28 cellular contexts compared by ENCODE assay signal in the genomic region with DNA sequence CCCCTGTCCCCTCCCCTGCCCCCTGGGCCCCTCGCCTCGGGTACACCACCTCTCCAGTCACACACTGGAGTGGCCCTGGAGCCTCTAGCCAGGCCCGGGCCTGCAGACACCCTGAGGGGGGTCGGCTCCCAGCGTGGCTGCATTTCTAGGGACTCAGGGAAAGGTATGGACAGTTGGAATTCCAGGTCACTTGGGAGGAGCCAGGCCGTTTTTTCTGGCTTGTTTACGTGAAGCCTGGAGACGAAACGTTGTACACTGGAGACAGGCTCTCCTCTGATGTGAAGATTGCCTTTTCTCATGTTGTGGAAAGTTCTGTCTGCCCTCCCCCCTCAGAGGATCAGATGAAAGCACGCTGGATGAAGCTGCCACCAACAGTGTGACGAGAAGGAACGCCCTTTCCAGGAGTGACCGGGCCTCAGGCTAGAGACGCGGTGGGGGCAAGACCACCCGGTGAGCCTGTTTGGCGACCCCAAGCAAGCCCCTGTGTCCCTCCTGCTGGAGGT. TPM values are rescaled to one million over a fixed set of nuclear protein-coding genes. Genes with fewer than 3 reads are reported as not detected.
DNase-seq lines count a peak whose midpoint lies in the region; ATAC-seq, FAIRE-seq and TF ChIP-seq lines count a peak whose summit lies in the region.
"Had no signal": no experiment of that assay in that cellular context is flagged by ENCODE, and none has a peak within 500 bp of the region (broad histone marks: within the 10 kb centered on the region; RNA-seq: fewer than 3 reads in every experiment).

No MANE protein-coding gene starts in this region.

- peak; percentile 16 to 41 for ATAC-seq in gastrocnemius medialis
- no peak for ATAC-seq in T-helper 17 cell
- ATAC-seq: heart left ventricle; left lobe of liver; natural killer cell treated with Interleukin-12 subunit alpha and Interleukin-12 subunit beta and Interleukin-15 and Interleukin-18, amount 100 ng/mL, for 72 hours; Panc1; stimulated activated naive CD8-positive, alpha-beta T cell treated with anti-CD3 and anti-CD28 coated beads, Interleukin-15, amount 100 ng/mL, for 72 hours; upper lobe of right lung had no signal

- H3K23me2 ChIP-seq in H1 (ENCODE audit: low read depth, low read length): 0 out of 2 replicates have a peak, but pooled peaks cover under 1% of the 10 kb centered on the region

- H3K79me2 ChIP-seq in Karpas-422 (ENCODE audit: low read length): peaks cover 9% of the 10 kb centered on the region
- peaks cover 0 to 4% of the 10 kb centered on the region in 2 experiments; a peak in 1 of 4 replicates for H3K79me2 ChIP-seq in H1 (ENCODE audit: control insufficient read depth in 1 of 2, insufficient read depth in 2 of 2, low read length in 2 of 2)

- no peaks in the 10 kb centered on the region for H4K20me1 ChIP-seq in Karpas-422 (ENCODE audit: insufficient read depth, low read depth, low read length)
- no peaks in the 10 kb centered on the region for H4K20me1 ChIP-seq in H1 (replicated peaks in 1 of 2; ENCODE audit: control insufficient read depth in 1 of 2, insufficient read depth in 2 of 2, low read length in 2 of 2)

- no peak for TF ChIP-seq EP300 in H1 (IDR thresholded peaks at IDR 0.05; ENCODE audit: borderline replicate concordance in 1 of 2, low read depth in 2 of 2, low read length in 2 of 2)
- TF ChIP-seq EP300 in sigmoid colon (IDR thresholded peaks at IDR 0.05): no peak

- 0 out of 2 replicates have a peak overlapping the region, but pooled peaks have one; percentile 35 for H2BK5ac ChIP-seq in H1 (ENCODE audit: low read depth, low read length)

- no peak overlapping the region for H3K9ac ChIP-seq in Karpas-422 (ENCODE audit: low read length)
- H3K9ac ChIP-seq in H1 (replicated peaks in 1 of 4; ENCODE audit: extremely low read depth in 1 of 4, low read depth in 3 of 4, low read length in 3 of 4): no peak overlapping the region; a peak in 1 of 7 replicates
- H3K9ac ChIP-seq: KMS-11 had no signal

- H2AFZ ChIP-seq in Karpas-422 (ENCODE audit: low read length): peak overlapping the region; percentile 36; the same call in 1 of the 2 replicates
- H2AFZ ChIP-seq in H1 (ENCODE audit: low read length): no peak overlapping the region

- H2AK5ac ChIP-seq in H1 (ENCODE audit: low read depth, low read length): no peak overlapping the region

- TF ChIP-seq POLR2A in H1 (IDR thresholded peaks at IDR 0.05; ENCODE audit: control extremely low read depth in 1 of 2, low read depth in 2 of 2, low read length in 2 of 2) (no peak), gastrocnemius medialis (IDR thresholded peaks at IDR 0.05) (peak in 1 of 2 donors; percentile 61), sigmoid colon (IDR thresholded peaks at IDR 0.05) (no peak)

- no peaks in the 10 kb centered on the region for H3K27me3 Mint-ChIP-seq in T-helper 17 cell
- H3K27me3 Mint-ChIP-seq: activated CD4-positive, alpha-beta memory T cell treated with anti-CD3 and anti-CD28 coated beads for 36 hours; natural killer cell treated with Interleukin-12 subunit alpha and Interleukin-12 subunit beta and Interleukin-15 and Interleukin-18, amount 100 ng/mL, for 72 hours; stimulated activated naive CD8-positive, alpha-beta T cell treated with anti-CD3 and anti-CD28 coated beads, Interleukin-15, amount 100 ng/mL, for 72 hours had no signal

- H3K36me3 ChIP-seq in Karpas-422 (ENCODE audit: insufficient read depth, low read length) (0 out of 2 replicates have a peak, but pooled peaks cover 2% of the 10 kb centered on the region), H1 (ENCODE audit: control insufficient read depth in 2 of 4, insufficient read depth in 4 of 4, low read length in 3 of 4) (peaks cover 0 to 10% (median 6%) of the 10 kb centered on the region in 4 experiments; a peak in 4 of 8 replicates), gastrocnemius medialis (peaks cover 0 to 6% of the 10 kb centered on the region in 2 donors), sigmoid colon (peaks cover 2 to 13% (median 9%) of the 10 kb centered on the region in 4 donors)
- H3K36me3 ChIP-seq: breast epithelium had no signal

- CTCF ChIA-PET in H1 (lab: Charles Lee; ENCODE audit: partially characterized antibody): interaction anchor here (0.6 to 2.4 kb wide), 3 partner anchors 30 to 475 kb away, joined by 3 to 11 read pairs (median 3); no protein-coding TSS in a partner anchor

- no peak for TF ChIP-seq RAD21 in H1 (IDR thresholded peaks at IDR 0.05 in 1 of 2, conservative IDR thresholded peaks at IDR 0.05 in 1 of 2; ENCODE audit: low read depth in 2 of 2, low read length in 2 of 2)

- H3K9me3 ChIP-seq in Karpas-422 (ENCODE audit: low read length): no peaks in the 10 kb centered on the region
- H3K9me3 ChIP-seq in H1 (ENCODE audit: insufficient read depth in 2 of 2, low read depth in 1 of 2, low read length in 1 of 2): no peaks in the 10 kb centered on the region
- no peaks in the 10 kb centered on the region for H3K9me3 ChIP-seq in gastrocnemius medialis
- H3K9me3 ChIP-seq in sigmoid colon: no peaks in the 10 kb centered on the region
- no peaks in the 10 kb centered on the region for H3K9me3 ChIP-seq in T-helper 17 cell (ENCODE audit: control insufficient read depth, low read length, poor library complexity, severe bottlenecking)
- H3K9me3 ChIP-seq: breast epithelium, HAP-1, heart left ventricle, SJSA1, upper lobe of right lung had no signal

- no peak overlapping the region for H2BK120ac ChIP-seq in H1 (replicated peaks; ENCODE audit: low read depth, low read length)

- in situ Hi-C loops in gastrocnemius medialis (cut with MboI; ENCODE audit: low sequenced_read_pairs in 4 of 4): no loop called here

- TF ChIP-seq CTCF in H1 (IDR thresholded peaks at IDR 0.05; ENCODE audit: control extremely low read depth in 1 of 3, insufficient read depth in 1 of 3, low read depth in 1 of 3, low read length in 3 of 3): no peak
- no peak for TF ChIP-seq CTCF in gastrocnemius medialis (IDR thresholded peaks at IDR 0.05 in 4 of 5, conservative IDR thresholded peaks at IDR 0.05 in 1 of 5)
- TF ChIP-seq CTCF in sigmoid colon (IDR thresholded peaks at IDR 0.05): no peak

- no peak for FAIRE-seq in H1 (lab: Jason Lieb, UNC)

- no peaks in the 10 kb centered on the region for H3K4me1 Mint-ChIP-seq in T-helper 17 cell

- 85% methylated on average over 15 of the region's 17 CpGs; no CpG with 5 or more reads in 1 of the 2 experiments for WGBS in H1 (ENCODE audit: extremely low coverage in 1 of 2, insufficient coverage in 1 of 2, insufficient read length in 1 of 2, insufficient replicate concordance in 2 of 2, low coverage in 1 of 2, low lambda C conversion rate in 2 of 2, missing lambda C conversion rate in 1 of 2), 2 experiments
- 58 to 67% methylated on average over 17 of the region's 17 CpGs for WGBS in sigmoid colon, 2 donors

- no peak overlapping the region for H3K4me3 Mint-ChIP-seq in T-helper 17 cell
- H3K4me3 Mint-ChIP-seq: activated CD4-positive, alpha-beta memory T cell treated with anti-CD3 and anti-CD28 coated beads for 36 hours; natural killer cell treated with Interleukin-12 subunit alpha and Interleukin-12 subunit beta and Interleukin-15 and Interleukin-18, amount 100 ng/mL, for 72 hours; stimulated activated naive CD8-positive, alpha-beta T cell treated with anti-CD3 and anti-CD28 coated beads, Interleukin-15, amount 100 ng/mL, for 72 hours had no signal

- H3K23ac ChIP-seq in H1 (ENCODE audit: insufficient read length): no peak overlapping the region

- H3K18ac ChIP-seq in H1 (ENCODE audit: extremely low read depth, low read length): no peak overlapping the region

- H3K4me1 ChIP-seq in Karpas-422 (ENCODE audit: low read length) (peaks cover 14% of the 10 kb centered on the region), H1 (replicated peaks in 1 of 4; ENCODE audit: control insufficient read depth in 3 of 4, insufficient read depth in 4 of 4, low read length in 3 of 4) (peaks cover 0 to 8% (median 4%) of the 10 kb centered on the region in 4 experiments; a peak in 5 of 7 replicates), gastrocnemius medialis (peaks cover 72 to 76% of the 10 kb centered on the region in 2 donors), sigmoid colon (peaks cover 0 to 5% (median 4%) of the 10 kb centered on the region in 4 donors)

- intact Hi-C loops in gastrocnemius medialis (cut with DNase I; ENCODE audit: low total_unique reads) (no loop called here), sigmoid colon (cut with DNase I) (no loop called here)

- no peak for DNase-seq in Karpas-422
- no peak for DNase-seq in H1 (ENCODE audit: low read depth in 1 of 2, low spot score in 2 of 2)
- DNase-seq in gastrocnemius medialis: peak; percentile 68 to 75
- DNase-seq in sigmoid colon: no peak
- no peak for DNase-seq in T-helper 17 cell
- DNase-seq: activated CD4-positive, alpha-beta memory T cell treated with anti-CD3 and anti-CD28 coated beads for 36 hours; activated CD4-positive, CD25-positive, alpha-beta regulatory T cell; activated gamma-delta T cell; activated T-cell treated with anti-CD3 and anti-CD28 coated beads for 4 hours; cortex of kidney; DMS79 treated with DMSO at 0.1 percent for 48 hours; heart left ventricle; NCI-H1105; NCI-H2029 treated with DMSO at 0.1 percent for 48 hours; NCI-H345; NCI-H82; stimulated activated CD4-positive, alpha-beta T cell treated with anti-CD3 and anti-CD28 coated beads, Interleukin-4, amount 100 ng/mL, for 4 hours; stimulated activated naive CD8-positive, alpha-beta T cell treated with anti-CD3 and anti-CD28 coated beads, Interleukin-15, amount 100 ng/mL, for 72 hours; upper lobe of right lung had no signal

- peaks cover 3% of the 10 kb centered on the region; the same call in 1 of the 2 replicates for H3K79me1 ChIP-seq in H1 (ENCODE audit: low read depth, low read length)

- no peak overlapping the region for H4K8ac ChIP-seq in H1 (ENCODE audit: extremely low read depth, insufficient read depth, low read length)

- no peak overlapping the region for H3K4me3 ChIP-seq in Karpas-422 (ENCODE audit: low read length)
- H3K4me3 ChIP-seq in H1 (ENCODE audit: extremely low read depth in 1 of 4, insufficient read depth in 2 of 4, low read depth in 3 of 4, low read length in 4 of 4): no peak overlapping the region
- H3K4me3 ChIP-seq in gastrocnemius medialis: peak overlapping the region in 2 of 4 donors; percentile 4 to 13
- H3K4me3 ChIP-seq in sigmoid colon: no peak overlapping the region
- H3K4me3 ChIP-seq: breast epithelium, HAP-1, heart left ventricle, SJSA1, upper lobe of right lung had no signal

- no peaks in the 10 kb centered on the region for H3K27me3 ChIP-seq in Karpas-422 (ENCODE audit: low read length)
- no peaks in the 10 kb centered on the region for H3K27me3 ChIP-seq in H1 (replicated peaks in 1 of 4; ENCODE audit: control insufficient read depth in 3 of 4, extremely low read depth in 1 of 4, insufficient read depth in 3 of 4, low read length in 3 of 4)
- no peaks in the 10 kb centered on the region for H3K27me3 ChIP-seq in gastrocnemius medialis
- H3K27me3 ChIP-seq in sigmoid colon: no peaks in the 10 kb centered on the region
- H3K27me3 ChIP-seq: breast epithelium, heart left ventricle, SJSA1, upper lobe of right lung had no signal

- no peak overlapping the region for H4K5ac ChIP-seq in H1 (ENCODE audit: insufficient read length, low read depth, low read length)

- no peak overlapping the region for H2BK20ac ChIP-seq in H1 (ENCODE audit: low read length)

- H2BK12ac ChIP-seq in H1 (ENCODE audit: low read depth, low read length): no peak overlapping the region

- no peak overlapping the region for H3K14ac ChIP-seq in H1 (ENCODE audit: insufficient read length)

- no peak overlapping the region for H3K56ac ChIP-seq in H1 (replicated peaks; ENCODE audit: insufficient read length, low read depth, low read length)

- no peak overlapping the region for H4K91ac ChIP-seq in H1 (replicated peaks; ENCODE audit: insufficient read length, low read length)

- H3K4me2 ChIP-seq in Karpas-422 (ENCODE audit: low read depth, low read length, poor library complexity, severe bottlenecking) (no peak overlapping the region), H1 (ENCODE audit: insufficient read depth in 1 of 2, low read depth in 2 of 2, low read length in 2 of 2) (no peak overlapping the region)
- H3K4me2 ChIP-seq: KMS-11 had no signal

- H3K36me3 Mint-ChIP-seq in T-helper 17 cell (ENCODE audit: low read depth): no peaks in the 10 kb centered on the region
- H3K36me3 Mint-ChIP-seq: natural killer cell treated with Interleukin-12 subunit alpha and Interleukin-12 subunit beta and Interleukin-15 and Interleukin-18, amount 100 ng/mL, for 72 hours had no signal

- POLR2A ChIA-PET in H1 (lab: Charles Lee; ENCODE audit: partially characterized antibody): interaction anchor here (0.8 to 1.7 kb wide), 5 partner anchors 11 to 33 kb away, joined by 3 to 6 read pairs (median 3); no protein-coding TSS in a partner anchor

- H3K27ac ChIP-seq in Karpas-422 (ENCODE audit: low read length) (no peak overlapping the region), H1 (ENCODE audit: low read depth, low read length) (no peak overlapping the region), gastrocnemius medialis (peak overlapping the region; percentile 98 to 99 (median 99)), sigmoid colon (no peak overlapping the region)
- H3K27ac ChIP-seq: heart left ventricle, KMS-11, SJSA1, upper lobe of right lung had no signal

- no peak overlapping the region for H3K4ac ChIP-seq in H1 (replicated peaks; ENCODE audit: insufficient read length, low read depth, low read length)

- H3K27ac Mint-ChIP-seq in T-helper 17 cell: no peak overlapping the region
- H3K27ac Mint-ChIP-seq: activated CD4-positive, alpha-beta memory T cell treated with anti-CD3 and anti-CD28 coated beads for 36 hours; natural killer cell treated with Interleukin-12 subunit alpha and Interleukin-12 subunit beta and Interleukin-15 and Interleukin-18, amount 100 ng/mL, for 72 hours; stimulated activated naive CD8-positive, alpha-beta T cell treated with anti-CD3 and anti-CD28 coated beads, Interleukin-15, amount 100 ng/mL, for 72 hours had no signal

- H2BK15ac ChIP-seq in H1 (ENCODE audit: low read length): no peak overlapping the region

- no peaks in the 10 kb centered on the region for H3K9me2 ChIP-seq in Karpas-422 (replicated peaks; ENCODE audit: insufficient read depth, low read length)

RNA-seq across cellular contexts. Expression of a gene that starts 4.0 kb away (rescaled TPM):
- 0.25 TPM in 1 of 2 replicates, not detected in the other for total RNA-seq in Karpas-422 (2014; rRNA removed; shearing (Covaris generic); ENCODE audit: low replicate concordance)
- not detected in 2 replicates for total RNA-seq in H1 (2021; fragmentation: NEBNext Ultra II Directional; extraction: Animal tissue kit (Norgen Biotek cat#: 25700))
- polyA plus RNA-seq in H1 (2011; rRNA removed) (0.27 and 0.30 TPM in 2 replicates), sigmoid colon (under 1 TPM in 1 of 3 donors, not detected in 2; 0.50 TPM)
- polyA plus RNA-seq in H1 (2011; cell fraction: cytosol; rRNA removed): not detected
- polyA plus RNA-seq in H1 (2011; cell fraction: nucleus; rRNA removed): 0.43 TPM
- polyA plus RNA-seq in H1 (2012, experiment 1 of 2): 0.17 to 0.51 TPM (median 0.20 TPM) in 3 of 4 replicates, not detected in the other
- not detected for polyA plus RNA-seq in H1 (2012, experiment 2 of 2)
- polyA plus RNA-seq in H1 (2013, experiment 1 of 2): 0.34 TPM
- polyA plus RNA-seq in H1 (2013, experiment 2 of 2): 0.46 TPM
- polyA minus RNA-seq in H1 (2011; rRNA and poly(A)+ RNA removed): not detected in 2 replicates
- not detected for polyA minus RNA-seq in H1 (2011; cell fraction: cytosol; rRNA and poly(A)+ RNA removed)
- polyA minus RNA-seq in H1 (2011; cell fraction: nucleus; rRNA and poly(A)+ RNA removed): not detected
- total RNA-seq in gastrocnemius medialis (100 to 1,000 TPM; 245 to 708 (median 400) TPM), sigmoid colon (not detected), T-helper 17 cell (not detected)
- total RNA-seq: activated CD4-positive, alpha-beta memory T cell treated with anti-CD3 and anti-CD28 coated beads for 36 hours; breast epithelium; heart left ventricle; left lobe of liver; mesenteric fat pad; natural killer cell treated with Interleukin-12 subunit alpha and Interleukin-12 subunit beta and Interleukin-15 and Interleukin-18, amount 100 ng/mL, for 72 hours; SJSA1; T-helper 2 cell treated with Interferon-gamma antibody and Interleukin-4, amounts not matched to agents 100 ng/mL and 5 ng/mL, for 36 hours; upper lobe of right lung had no signal
- polyA plus RNA-seq: heart left ventricle had no signal

RNA-seq across cellular contexts. Expression of a gene that starts 5.7 kb away (rescaled TPM):
- total RNA-seq in Karpas-422 (2014; rRNA removed; shearing (Covaris generic); ENCODE audit: low replicate concordance): 55.9 and 99.9 TPM in 2 replicates
- total RNA-seq in H1 (2021; fragmentation: NEBNext Ultra II Directional; extraction: Animal tissue kit (Norgen Biotek cat#: 25700)): 103 and 115 TPM in 2 replicates
- polyA plus RNA-seq in H1 (2011; rRNA removed) (151 and 250 TPM in 2 replicates), sigmoid colon (10 to 100 TPM; 37.0 to 82.9 (median 78.0) TPM)
- polyA plus RNA-seq in H1 (2011; cell fraction: cytosol; rRNA removed): 137 TPM
- 155 TPM for polyA plus RNA-seq in H1 (2011; cell fraction: nucleus; rRNA removed)
- 57.5 to 88.6 TPM (median 84.7 TPM) in 4 replicates for polyA plus RNA-seq in H1 (2012, experiment 1 of 2)
- 119 TPM for polyA plus RNA-seq in H1 (2012, experiment 2 of 2)
- 91.7 TPM for polyA plus RNA-seq in H1 (2013, experiment 1 of 2)
- polyA plus RNA-seq in H1 (2013, experiment 2 of 2): 90.0 TPM
- polyA minus RNA-seq in H1 (2011; rRNA and poly(A)+ RNA removed): 11.4 and 21.6 TPM in 2 replicates
- polyA minus RNA-seq in H1 (2011; cell fraction: cytosol; rRNA and poly(A)+ RNA removed): 42.3 TPM
- 29.7 TPM for polyA minus RNA-seq in H1 (2011; cell fraction: nucleus; rRNA and poly(A)+ RNA removed)
- total RNA-seq in gastrocnemius medialis (10 to 100 TPM in 3 of 4 donors, 1 to 10 TPM in 1; 8.3 to 36.2 (median 25.2) TPM), sigmoid colon (100 to 1,000 TPM; 116 to 129 (median 122) TPM), T-helper 17 cell (10 to 100 TPM; 50.3 to 51.9 TPM)

RNA-seq across cellular contexts. Expression of a gene that starts 21.5 kb away (rescaled TPM):
- total RNA-seq in Karpas-422 (2014; rRNA removed; shearing (Covaris generic); ENCODE audit: low replicate concordance): 175 and 263 TPM in 2 replicates
- 374 and 379 TPM in 2 replicates for total RNA-seq in H1 (2021; fragmentation: NEBNext Ultra II Directional; extraction: Animal tissue kit (Norgen Biotek cat#: 25700))
- polyA plus RNA-seq in H1 (2011; rRNA removed): 41.4 and 66.6 TPM in 2 replicates
- polyA plus RNA-seq in H1 (2011; cell fraction: cytosol; rRNA removed): 49.7 TPM
- 116 TPM for polyA plus RNA-seq in H1 (2011; cell fraction: nucleus; rRNA removed)
- polyA plus RNA-seq in H1 (2012, experiment 1 of 2): 306 to 512 TPM (median 430 TPM) in 4 replicates
- 477 TPM for polyA plus RNA-seq in H1 (2012, experiment 2 of 2)
- polyA plus RNA-seq in H1 (2013, experiment 1 of 2): 846 TPM
- polyA plus RNA-seq in H1 (2013, experiment 2 of 2): 918 TPM
- 63.4 and 66.2 TPM in 2 replicates for polyA minus RNA-seq in H1 (2011; rRNA and poly(A)+ RNA removed)
- 124 TPM for polyA minus RNA-seq in H1 (2011; cell fraction: cytosol; rRNA and poly(A)+ RNA removed)
- 107 TPM for polyA minus RNA-seq in H1 (2011; cell fraction: nucleus; rRNA and poly(A)+ RNA removed)
- total RNA-seq in gastrocnemius medialis: 100 to 1,000 TPM; 497 to 717 (median 621) TPM
- 100 to 1,000 TPM; 201 to 338 (median 268) TPM for total RNA-seq in sigmoid colon
- polyA plus RNA-seq in sigmoid colon: 100 to 1,000 TPM; 153 to 750 (median 227) TPM
- 100 to 1,000 TPM; 281 to 320 TPM for total RNA-seq in T-helper 17 cell

RNA-seq across cellular contexts. Expression of a gene that starts 32.3 kb away (rescaled TPM):
- total RNA-seq in Karpas-422 (2014; rRNA removed; shearing (Covaris generic); ENCODE audit: low replicate concordance): 68.5 and 119 TPM in 2 replicates
- total RNA-seq in H1 (2021; fragmentation: NEBNext Ultra II Directional; extraction: Animal tissue kit (Norgen Biotek cat#: 25700)): 217 and 246 TPM in 2 replicates
- polyA plus RNA-seq in H1 (2011; rRNA removed) (62.4 and 155 TPM in 2 replicates), sigmoid colon (100 to 1,000 TPM; 252 to 452 (median 385) TPM)
- 39.2 TPM for polyA plus RNA-seq in H1 (2011; cell fraction: cytosol; rRNA removed)
- 107 TPM for polyA plus RNA-seq in H1 (2011; cell fraction: nucleus; rRNA removed)
- 161 to 279 TPM (median 213 TPM) in 4 replicates for polyA plus RNA-seq in H1 (2012, experiment 1 of 2)
- polyA plus RNA-seq in H1 (2012, experiment 2 of 2): 154 TPM
- 184 TPM for polyA plus RNA-seq in H1 (2013, experiment 1 of 2)
- 192 TPM for polyA plus RNA-seq in H1 (2013, experiment 2 of 2)
- 14.2 and 21.5 TPM in 2 replicates for polyA minus RNA-seq in H1 (2011; rRNA and poly(A)+ RNA removed)
- 58.5 TPM for polyA minus RNA-seq in H1 (2011; cell fraction: cytosol; rRNA and poly(A)+ RNA removed)
- polyA minus RNA-seq in H1 (2011; cell fraction: nucleus; rRNA and poly(A)+ RNA removed): 44.3 TPM
- total RNA-seq in gastrocnemius medialis (100 to 1,000 TPM in 1 of 4 donors, 10 to 100 TPM in 3; 52.1 to 122 (median 64.4) TPM), sigmoid colon (10 to 100 TPM; 67.0 to 99.5 (median 74.1) TPM), T-helper 17 cell (100 to 1,000 TPM; 564 to 643 TPM)

RNA-seq across cellular contexts. Expression of a gene that starts 34.9 kb away (rescaled TPM):
- total RNA-seq in Karpas-422 (2014; rRNA removed; shearing (Covaris generic); ENCODE audit: low replicate concordance): not detected in 2 replicates
- 0.56 and 0.61 TPM in 2 replicates for total RNA-seq in H1 (2021; fragmentation: NEBNext Ultra II Directional; extraction: Animal tissue kit (Norgen Biotek cat#: 25700))
- polyA plus RNA-seq in H1 (2011; rRNA removed): 0.44 and 0.60 TPM in 2 replicates
- polyA plus RNA-seq in H1 (2011; cell fraction: cytosol; rRNA removed): 0.43 TPM
- 2.9 TPM for polyA plus RNA-seq in H1 (2011; cell fraction: nucleus; rRNA removed)
- polyA plus RNA-seq in H1 (2012, experiment 1 of 2): 0.31 to 1.1 TPM (median 0.58 TPM) in 4 replicates
- 0.24 TPM for polyA plus RNA-seq in H1 (2012, experiment 2 of 2)
- 0.43 TPM for polyA plus RNA-seq in H1 (2013, experiment 1 of 2)
- 0.31 TPM for polyA plus RNA-seq in H1 (2013, experiment 2 of 2)
- polyA minus RNA-seq in H1 (2011; rRNA and poly(A)+ RNA removed): 0.38 TPM in 1 of 2 replicates, not detected in the other
- polyA minus RNA-seq in H1 (2011; cell fraction: cytosol; rRNA and poly(A)+ RNA removed): not detected
- 0.40 TPM for polyA minus RNA-seq in H1 (2011; cell fraction: nucleus; rRNA and poly(A)+ RNA removed)
- total RNA-seq in gastrocnemius medialis: under 1 TPM in 1 of 4 donors, not detected in 3; 0.29 TPM
- 1 to 10 TPM in 2 of 4 donors, under 1 TPM in 2; 0.27 to 1.4 (median 0.72) TPM for total RNA-seq in sigmoid colon
- under 1 TPM in 1 of 3 donors, not detected in 2; 0.96 TPM for polyA plus RNA-seq in sigmoid colon
- not detected for total RNA-seq in T-helper 17 cell
- total RNA-seq: activated CD4-positive, alpha-beta memory T cell treated with anti-CD3 and anti-CD28 coated beads for 36 hours; breast epithelium; heart left ventricle; natural killer cell treated with Interleukin-12 subunit alpha and Interleukin-12 subunit beta and Interleukin-15 and Interleukin-18, amount 100 ng/mL, for 72 hours; SJSA1; upper lobe of right lung had no signal
- polyA plus RNA-seq: heart left ventricle had no signal

Comparison
In these comparisons a context has a peak if more than half of its experiments do, and no peak if none do; other contexts are left out.
1. DNase-seq: peak in gastrocnemius medialis (2 of 2); none in Karpas-422 (single experiment), H1 (0 of 2), sigmoid colon (single experiment) and T-helper 17 cell (0 of 3).
2. H3K27ac ChIP-seq: peak in gastrocnemius medialis (4 of 4); none in Karpas-422 (single experiment), H1 (single experiment) and sigmoid colon (0 of 4).
3. RNA of a gene that starts 4.0 kb away (total RNA-seq): 245 to 708 TPM in gastrocnemius medialis; not detected in T-helper 17 cell, not detected in H1, 0.25 TPM in Karpas-422 and not detected in sigmoid colon; every median in the first group is over 100 times any median in the second.